In the genomic region with DNA sequence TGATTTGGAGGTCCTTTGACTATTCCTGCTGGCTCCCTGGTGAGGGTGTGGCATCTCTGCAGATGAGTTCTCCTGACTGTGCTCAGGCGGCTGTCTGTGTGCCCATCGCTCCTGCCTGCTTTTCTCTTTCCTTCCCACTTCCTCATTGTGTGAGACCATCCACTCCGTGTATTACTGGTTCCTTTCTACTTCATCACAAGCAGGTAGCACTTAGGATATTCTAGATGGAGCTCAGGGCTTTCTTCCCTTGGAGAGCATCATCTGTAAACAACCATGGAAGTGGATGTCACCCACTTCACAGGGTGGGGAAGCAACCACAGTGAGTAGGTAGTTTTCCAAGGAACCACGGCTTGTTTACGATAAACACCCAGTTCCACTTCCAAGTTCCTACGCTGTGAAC, we compare ENCODE assay signal across 10 cellular contexts. TPM values are rescaled to one million over a fixed set of nuclear protein-coding genes. Genes with fewer than 3 reads are reported as not detected.
DNase-seq lines count a peak whose midpoint lies in the region; ATAC-seq, FAIRE-seq and TF ChIP-seq lines count a peak whose summit lies in the region.
"Had no signal": no experiment of that assay in that cellular context is flagged by ENCODE, and none has a peak within 500 bp of the region (broad histone marks: within the 10 kb centered on the region; RNA-seq: fewer than 3 reads in every experiment).

No MANE protein-coding gene starts in this region.

- TF ChIP-seq RAD21 in GM12878 (IDR thresholded peaks at IDR 0.05; ENCODE audit: insufficient read depth, low read depth, low read length), result no peak

- peaks cover 5% of the 10 kb centered on the region; the same call in 1 of the 2 replicates for H4K20me1 ChIP-seq in GM12878 (ENCODE audit: control insufficient read depth, insufficient read depth)
- peaks cover 100% of the 10 kb centered on the region for H4K20me1 ChIP-seq in smooth muscle cell (ENCODE audit: low read depth)

- ATAC-seq in GM12878 (peak; percentile 34), GM18861 (IDR thresholded peaks at IDR 0.05; ENCODE audit: unreplicated experiment) (no peak)
- no peak for ATAC-seq in activated CD4-positive, CD25-positive, alpha-beta regulatory T cell treated with anti-CD3 and anti-CD28 coated beads, Interleukin-2, amount 50 U/mL, for 24 hours

- no peaks in the 10 kb centered on the region for H3K9me3 Mint-ChIP-seq in activated T-cell treated with anti-CD3 and anti-CD28 coated beads, Interleukin-2, amount 50 U/mL, for 24 hours
- no peaks in the 10 kb centered on the region for H3K9me3 Mint-ChIP-seq in IgD-negative memory B cell

- DNase-seq in activated T-cell treated with anti-CD3 and anti-CD28 coated beads, Interleukin-2, amount 50 U/mL, for 24 hours, result no peak
- no peak for DNase-seq in activated T-cell treated with anti-CD3 and anti-CD28 coated beads, Interleukin-2, amount 50 U/mL, for 48 hours
- DNase-seq in GM12878 (ENCODE audit: low read depth, low spot score) (no peak), smooth muscle cell (lab: John Stamatoyannopoulos, UW; ENCODE audit: unreplicated experiment) (no peak), NCI-H2171 treated with DMSO at 0.1 percent for 48 hours (lab: John Stamatoyannopoulos, UW) (no peak)
- DNase-seq: NCI-H69 had no signal

- H3K4me3 Mint-ChIP-seq in activated T-cell treated with anti-CD3 and anti-CD28 coated beads, Interleukin-2, amount 50 U/mL, for 24 hours, result peak overlapping the region; percentile 15
- peak overlapping the region in 3 of 4 donors; percentile 1 to 89 (median 17) for H3K4me3 Mint-ChIP-seq in IgD-negative memory B cell

- POLR2A ChIA-PET in GM12878 (lab: Charles Lee), result interaction anchor here (4.4 kb wide), 1 partner anchor 14 kb away, joined by 21 read pairs; the partner anchor contains the start of gene DNAJB6

- H3K4me1 ChIP-seq in GM12878 (ENCODE audit: control insufficient read depth, insufficient read depth, low read length) (peaks cover 27% of the 10 kb centered on the region), smooth muscle cell (ENCODE audit: low read depth) (peaks cover 9% of the 10 kb centered on the region)

- no peaks in the 10 kb centered on the region for H3K27me3 ChIP-seq in GM12878 (replicated peaks in 1 of 2; ENCODE audit: control insufficient read depth in 2 of 2, insufficient read depth in 2 of 2, low read length in 1 of 2)
- H3K27me3 ChIP-seq in smooth muscle cell (ENCODE audit: low read depth), result no peaks in the 10 kb centered on the region

- CTCF ChIA-PET in GM12878 (lab: Yijun Ruan, JAX), result interaction anchor here (4.5 kb wide), 1 partner anchor 13 kb away, joined by 40 read pairs; no protein-coding TSS in a partner anchor

- H3K79me2 ChIP-seq in GM12878 (ENCODE audit: control insufficient read depth, insufficient read depth, low read length) (peaks cover 92% of the 10 kb centered on the region), smooth muscle cell (ENCODE audit: low read depth) (peaks cover 100% of the 10 kb centered on the region)

- H3K4me3 ChIP-seq in GM12878 (peak overlapping the region; percentile 51), smooth muscle cell (no peak overlapping the region)
- H3K4me3 ChIP-seq: skin epidermis had no signal

- no peak for TF ChIP-seq POLR2A in GM12878 (IDR thresholded peaks at IDR 0.05; ENCODE audit: low read depth, low read length)

- no peak overlapping the region for H3K9ac ChIP-seq in GM12878 (ENCODE audit: control insufficient read depth, insufficient read depth, low read length)
- H3K9ac ChIP-seq in smooth muscle cell (ENCODE audit: low read depth), result no peak overlapping the region

- H3F3A ChIP-seq in smooth muscle cell (ENCODE audit: low read depth), result peaks cover 12% of the 10 kb centered on the region

- no TSS peak for BruUV-seq in GM12878 (replicated peaks; lab: Mats Ljungman, UMichigan)

- no peak for FAIRE-seq in GM12878 (lab: Jason Lieb, UNC)

- H3K9me3 ChIP-seq in GM12878 (replicated peaks; ENCODE audit: control insufficient read depth, insufficient read depth, low read length) (no peaks in the 10 kb centered on the region), smooth muscle cell (replicated peaks; ENCODE audit: low read depth) (no peaks in the 10 kb centered on the region)

- intact Hi-C loops in GM12878 (cut with micrococcal nuclease; ENCODE audit: unreplicated experiment), result loop anchor here (10.0 kb wide), 1 partner anchor 338 kb away; the partner anchor contains the start of gene MNX1

- H2AFZ ChIP-seq in GM12878 (ENCODE audit: control insufficient read depth, low read depth, low read length) (no peak overlapping the region), smooth muscle cell (ENCODE audit: low read depth) (no peak overlapping the region)

- RAD21 ChIA-PET in GM12878 (lab: Charles Lee; ENCODE audit: unreplicated experiment), result no interaction called here

- SMC1A ChIA-PET in GM12878 (lab: Charles Lee; ENCODE audit: uncharacterized antibody, unreplicated experiment), result interaction anchor here (1.2 kb wide), 1 partner anchor 36 kb away, joined by 3 read pairs; no protein-coding TSS in a partner anchor

- H3K36me3 ChIP-seq in GM12878 (ENCODE audit: control insufficient read depth in 2 of 2, insufficient read depth in 2 of 2, low read length in 1 of 2) (peaks cover 8% of the 10 kb centered on the region in 2 experiments), smooth muscle cell (ENCODE audit: low read depth) (no peaks in the 10 kb centered on the region)

- peak overlapping the region; percentile 82 for H3K27ac Mint-ChIP-seq in activated T-cell treated with anti-CD3 and anti-CD28 coated beads, Interleukin-2, amount 50 U/mL, for 24 hours
- H3K27ac Mint-ChIP-seq in IgD-negative memory B cell, result peak overlapping the region in 2 of 3 donors; percentile 61 to 69

- H3K4me2 ChIP-seq in GM12878 (ENCODE audit: control insufficient read depth, insufficient read depth) (peak overlapping the region; percentile 71), smooth muscle cell (no peak overlapping the region)

- no peak for TF ChIP-seq CTCF in GM12878 (IDR thresholded peaks at IDR 0.05 in 2 of 3, conservative IDR thresholded peaks at IDR 0.05 in 1 of 3; ENCODE audit: control insufficient read depth in 2 of 3, extremely low read depth in 1 of 3, insufficient read depth in 1 of 3, low read depth in 3 of 3, low read length in 3 of 3)
- TF ChIP-seq CTCF in smooth muscle cell (IDR thresholded peaks at IDR 0.05; ENCODE audit: borderline replicate concordance, insufficient read depth, poor library complexity, severe bottlenecking), result no peak

- peaks cover 84% of the 10 kb centered on the region for H3K4me1 Mint-ChIP-seq in activated T-cell treated with anti-CD3 and anti-CD28 coated beads, Interleukin-2, amount 50 U/mL, for 24 hours (ENCODE audit: low read depth)
- peaks cover 42 to 56% (median 51%) of the 10 kb centered on the region in 3 donors for H3K4me1 Mint-ChIP-seq in IgD-negative memory B cell

- peak overlapping the region; percentile 43 for H3K27ac ChIP-seq in GM12878 (ENCODE audit: control insufficient read depth, insufficient read depth)
- H3K27ac ChIP-seq in smooth muscle cell (ENCODE audit: low read depth), result peak overlapping the region; percentile 42

- WGBS in GM12878 (ENCODE audit: insufficient coverage, insufficient replicate concordance, low lambda C conversion rate, missing lambda C conversion rate), result 14% methylated on average over 5 of the region's 6 CpGs
- WGBS in smooth muscle cell (ENCODE audit: low lambda C conversion rate), result 85% methylated on average over 6 of the region's 6 CpGs

- H3K36me3 Mint-ChIP-seq in activated T-cell treated with anti-CD3 and anti-CD28 coated beads, Interleukin-2, amount 50 U/mL, for 24 hours (ENCODE audit: low read depth), result peaks cover 58% of the 10 kb centered on the region
- H3K36me3 Mint-ChIP-seq in IgD-negative memory B cell, result peaks cover 2% of the 10 kb centered on the region

- in situ Hi-C loops in GM12878 (cut with MboI), result no loop called here

- no peak for TF ChIP-seq EP300 in GM12878 (IDR thresholded peaks at IDR 0.05; ENCODE audit: borderline replicate concordance in 1 of 2, control insufficient read depth in 1 of 2, low read depth in 2 of 2, low read length in 2 of 2)

- H3K27me3 Mint-ChIP-seq in activated T-cell treated with anti-CD3 and anti-CD28 coated beads, Interleukin-2, amount 50 U/mL, for 24 hours, result no peaks in the 10 kb centered on the region
- no peaks in the 10 kb centered on the region for H3K27me3 Mint-ChIP-seq in IgD-negative memory B cell

TF ChIP-seq in GM12878, 131 proteins besides CTCF, POLR2A, EP300 and RAD21 (continues in another document):
- TF ChIP-seq ASH2L (IDR thresholded peaks at IDR 0.05; ENCODE audit: borderline replicate concordance, low read depth) (no peak), YBX1 (IDR thresholded peaks at IDR 0.05) (no peak), SPI1 (IDR thresholded peaks at IDR 0.05; ENCODE audit: borderline replicate concordance, insufficient read depth, low read depth, low read length) (peak; percentile 95), KDM1A (IDR thresholded peaks at IDR 0.05; ENCODE audit: borderline replicate concordance) (no peak), IRF3 (IDR thresholded peaks at IDR 0.05) (no peak)

RNA-seq across cellular contexts. Expression of gene DNAJB6, which starts 15.7 kb away (rescaled TPM):
- polyA plus RNA-seq in IgD-negative memory B cell, result 106 TPM
- 97.5 and 113 TPM in 2 replicates for total RNA-seq in GM12878 (2013; cell fraction: nucleolus; rRNA removed)
- 34.5 and 42.0 TPM in 2 replicates for total RNA-seq in GM12878 (2014; rRNA removed)
- 51.7 and 53.6 TPM in 2 replicates for total RNA-seq in GM12878 (2014; rRNA removed; fragmentation: Illumina TruSeq; extraction: Trizol)
- total RNA-seq in GM12878 (2021), result 49.0 and 52.5 TPM in 2 replicates
- polyA plus RNA-seq in GM12878 (2011; ENCODE audit: low read depth), result 27.3 TPM
- 56.7 and 60.3 TPM in 2 replicates for polyA plus RNA-seq in GM12878 (2011; rRNA removed)
- 20.9 and 21.0 TPM in 2 replicates for polyA plus RNA-seq in GM12878 (2011; cell fraction: cytosol; rRNA removed)
- 43.3 and 59.8 TPM in 2 replicates for polyA plus RNA-seq in GM12878 (2011; cell fraction: nucleus; rRNA removed)
- 40.9 and 45.0 TPM in 2 replicates for polyA plus RNA-seq in GM12878 (2012)
- polyA plus RNA-seq in GM12878 (2014; fragmentation: Illumina TruSeq; extraction: Trizol), result 66.0 and 66.9 TPM in 2 replicates
- 10 to 100 TPM; 38.1 to 38.2 TPM for polyA plus RNA-seq in GM12878 (2014; fragmentation: Nextera tagmentation; extraction: Ambion mirVana)
- polyA plus RNA-seq in GM12878 (2014; rRNA removed), result 46.7 and 48.4 TPM in 2 replicates
- polyA plus RNA-seq in GM12878 (2016; fragmentation: Nextera tagmentation; extraction: Ambion mirVana), result 100 to 1,000 TPM; 107 to 117 TPM
- polyA minus RNA-seq in GM12878 (2011; rRNA and poly(A)+ RNA removed), result 19.4 and 24.1 TPM in 2 replicates
- polyA minus RNA-seq in GM12878 (2011; cell fraction: cytosol; rRNA and poly(A)+ RNA removed), result 13.8 and 14.2 TPM in 2 replicates
- 18.9 and 38.2 TPM in 2 replicates for polyA minus RNA-seq in GM12878 (2011; cell fraction: nucleus; rRNA and poly(A)+ RNA removed)
- total RNA-seq in smooth muscle cell, result 104 and 111 TPM in 2 replicates
- polyA plus RNA-seq in smooth muscle cell, result 103 and 140 TPM in 2 replicates
